ENCODE assay signal across 8 cellular contexts in the genomic region with DNA sequence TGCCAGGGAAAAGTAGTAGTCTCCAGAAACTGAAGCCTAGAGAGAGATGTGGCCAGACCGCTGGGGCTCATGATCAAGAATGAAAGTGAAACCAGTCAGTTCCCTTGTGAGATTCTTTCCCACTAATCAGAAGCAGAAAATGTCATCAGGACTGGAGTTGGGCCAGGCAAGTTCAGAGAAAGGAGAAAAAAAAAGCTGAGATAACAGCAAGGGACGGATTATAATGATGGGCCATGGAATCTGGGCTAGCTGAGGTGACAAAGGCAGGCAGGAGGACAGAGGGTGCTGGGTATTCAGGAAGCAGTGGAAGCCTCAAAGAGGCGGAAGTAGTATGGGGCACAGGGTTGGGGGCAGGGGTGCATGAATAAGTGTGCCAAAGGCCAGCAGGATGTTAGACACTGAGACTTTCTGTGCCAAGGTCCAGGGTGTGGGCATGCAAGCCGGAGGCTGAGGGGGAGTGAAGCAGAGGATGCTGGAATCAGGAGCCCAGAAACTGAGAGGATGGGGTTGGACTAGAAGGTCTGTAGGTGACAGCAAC. TPM values are rescaled to one million over a fixed set of nuclear protein-coding genes. Genes with fewer than 3 reads are reported as not detected.
DNase-seq lines count a peak whose midpoint lies in the region; ATAC-seq and TF ChIP-seq lines count a peak whose summit lies in the region.

No MANE protein-coding gene starts in this region.

- DNase-seq in SIG-M5 treated with dmso at 0.1 percent for 504 hours (lab: John Stamatoyannopoulos, UW; ENCODE audit: unreplicated experiment), result peak; percentile 65
- no peak for DNase-seq in SIG-M5 (lab: John Stamatoyannopoulos, UW)
- peak; percentile 80 for DNase-seq in HT1080 (ENCODE audit: low read depth)
- peak; percentile 65 for DNase-seq in UCSD-AML1 (lab: John Stamatoyannopoulos, UW; ENCODE audit: unreplicated experiment)
- DNase-seq in cardiac fibroblast (ENCODE audit: low read depth in 2 of 2), result peak; percentile 67 to 71
- peak in 1 of 2 donors; percentile 64 for DNase-seq in left lung
- DNase-seq in stimulated activated effector memory CD8-positive, alpha-beta T cell treated with anti-CD3 and anti-CD28 coated beads, Interleukin-12 subunit alpha, Interleukin-12 subunit beta, amount 100 ng/mL, for 72 hours (ENCODE audit: low spot score in 2 of 2), result peak; percentile 3 to 72
- no peak for DNase-seq in NCI-H524 (lab: John Stamatoyannopoulos, UW)

- H3K27me3 ChIP-seq in left lung, result no peaks in the 10 kb centered on the region

- no peaks in the 10 kb centered on the region for H3K9me3 Mint-ChIP-seq in stimulated activated effector memory CD8-positive, alpha-beta T cell treated with anti-CD3 and anti-CD28 coated beads, Interleukin-12 subunit alpha, Interleukin-12 subunit beta, amount 100 ng/mL, for 72 hours

- peak overlapping the region; percentile 96 for H3K27ac Mint-ChIP-seq in stimulated activated effector memory CD8-positive, alpha-beta T cell treated with anti-CD3 and anti-CD28 coated beads, Interleukin-12 subunit alpha, Interleukin-12 subunit beta, amount 100 ng/mL, for 72 hours

- H3K36me3 Mint-ChIP-seq in stimulated activated effector memory CD8-positive, alpha-beta T cell treated with anti-CD3 and anti-CD28 coated beads, Interleukin-12 subunit alpha, Interleukin-12 subunit beta, amount 100 ng/mL, for 72 hours, result peaks cover 60% of the 10 kb centered on the region

- peak overlapping the region; percentile 71 to 89 for H3K27ac ChIP-seq in left lung

- no peaks in the 10 kb centered on the region for H3K9me3 ChIP-seq in left lung

- peak; percentile 50 for ATAC-seq in left lung
- ATAC-seq in stimulated activated effector memory CD8-positive, alpha-beta T cell treated with anti-CD3 and anti-CD28 coated beads, Interleukin-12 subunit alpha, Interleukin-12 subunit beta, amount 100 ng/mL, for 72 hours, result peak; percentile 64

- H3K4me3 Mint-ChIP-seq in stimulated activated effector memory CD8-positive, alpha-beta T cell treated with anti-CD3 and anti-CD28 coated beads, Interleukin-12 subunit alpha, Interleukin-12 subunit beta, amount 100 ng/mL, for 72 hours, result peak overlapping the region; percentile 91

- H3K4me3 ChIP-seq in cardiac fibroblast (replicated peaks in 1 of 2; ENCODE audit: low read depth in 2 of 2, low read length in 2 of 2), result peak overlapping the region; percentile 26 to 48
- H3K4me3 ChIP-seq in left lung, result peak overlapping the region; percentile 7 to 73

- H3K36me3 ChIP-seq in left lung, result peaks cover 0 to under 1% of the 10 kb centered on the region in 2 donors

- peaks cover 10 to 37% of the 10 kb centered on the region in 2 donors for H3K4me1 ChIP-seq in left lung

- intact Hi-C loops in left lung (cut with DNase I), result no loop called here

- TF ChIP-seq CTCF in cardiac fibroblast (IDR thresholded peaks at IDR 0.05; ENCODE audit: low read depth, low read length) (no peak), left lung (IDR thresholded peaks at IDR 0.05) (no peak)

- H3K4me1 Mint-ChIP-seq in stimulated activated effector memory CD8-positive, alpha-beta T cell treated with anti-CD3 and anti-CD28 coated beads, Interleukin-12 subunit alpha, Interleukin-12 subunit beta, amount 100 ng/mL, for 72 hours, result peaks cover 46% of the 10 kb centered on the region

RNA-seq across cellular contexts. Expression of a gene that starts 2.5 kb away (rescaled TPM):
- 11.6 and 11.9 TPM in 2 replicates for total RNA-seq in HT1080 (2014; rRNA removed; shearing (Covaris generic))
- 19.9 and 25.1 TPM in 2 replicates for polyA plus RNA-seq in HT1080 (2015; cell fraction: cytosol; rRNA removed)
- polyA plus RNA-seq in HT1080 (2015; cell fraction: nucleus; rRNA removed), result 20.6 and 27.5 TPM in 2 replicates
- total RNA-seq in left lung, result 10 to 100 TPM; 11.1 to 18.8 TPM

RNA-seq across cellular contexts. Expression of a gene that starts 21.7 kb away (rescaled TPM):
- not detected in 2 replicates for total RNA-seq in HT1080 (2014; rRNA removed; shearing (Covaris generic))
- not detected in 2 replicates for polyA plus RNA-seq in HT1080 (2015; cell fraction: cytosol; rRNA removed)
- 0.50 TPM in 1 of 2 replicates, not detected in the other for polyA plus RNA-seq in HT1080 (2015; cell fraction: nucleus; rRNA removed)
- not detected for total RNA-seq in left lung

Comparison
In these comparisons a context has a peak if more than half of its experiments do, and no peak if none do; other contexts are left out.
1. DNase-seq: peak in SIG-M5 treated with dmso at 0.1 percent for 504 hours (single experiment), HT1080 (single experiment), UCSD-AML1 (single experiment), cardiac fibroblast (2 of 2) and stimulated activated effector memory CD8-positive, alpha-beta T cell treated with anti-CD3 and anti-CD28 coated beads, Interleukin-12 subunit alpha, Interleukin-12 subunit beta, amount 100 ng/mL, for 72 hours (2 of 2); none in SIG-M5 (single experiment) and NCI-H524 (0 of 2).